Comparison of ENCODE assay signal across 1 cellular context in genomic region chr16:30032083-30032819, GRCh38.
TF ChIP-seq lines count a peak whose summit lies in the region.

No MANE protein-coding gene starts in this region.

TF ChIP-seq in HepG2, 621 proteins besides CTCF, POLR2A, EP300 and RAD21 (continued from another document and continues in another):
- TF ChIP-seq GMEB1 (CRISPR knock-in tag; IDR thresholded peaks at IDR 0.05; ENCODE audit: borderline replicate concordance), result peak; percentile 18; the same call in 1 of the 2 replicates
- no peak for TF ChIP-seq NFE2L2 (IDR thresholded peaks at IDR 0.05; ENCODE audit: low read length)
- peak; percentile 38; the same call in 1 of the 2 replicates for TF ChIP-seq DMAP1 (CRISPR knock-in tag; IDR thresholded peaks at IDR 0.05)
- peak; percentile 69 for TF ChIP-seq HNF4A (CRISPR knock-in tag; IDR thresholded peaks at IDR 0.05)
- peak; percentile 57; the same call in 1 of the 2 replicates for TF ChIP-seq ZNF331 (CRISPR knock-in tag; IDR thresholded peaks at IDR 0.05)
- TF ChIP-seq ZNF556 (CRISPR knock-in tag; IDR thresholded peaks at IDR 0.05; ENCODE audit: borderline replicate concordance), result no peak
- 0 out of 2 replicates have a peak, but pooled peaks have one; percentile 33 for TF ChIP-seq ZBTB34 (CRISPR knock-in tag; IDR thresholded peaks at IDR 0.05)
- TF ChIP-seq ZNF772 (CRISPR knock-in tag; IDR thresholded peaks at IDR 0.05), result no peak
- no peak for TF ChIP-seq ZNF577 (CRISPR knock-in tag; IDR thresholded peaks at IDR 0.05; ENCODE audit: borderline replicate concordance, low read depth)
- TF ChIP-seq SKI (IDR thresholded peaks at IDR 0.05; ENCODE audit: partially characterized antibody), result peak; percentile 10
- no peak for TF ChIP-seq ATM (IDR thresholded peaks at IDR 0.05; ENCODE audit: borderline replicate concordance)
- peak; percentile 68; the same call in 1 of the 2 replicates for TF ChIP-seq ZNF124 (CRISPR knock-in tag; IDR thresholded peaks at IDR 0.05)
- TF ChIP-seq RBM39 (IDR thresholded peaks at IDR 0.05; ENCODE audit: low read depth, low read length, poor library complexity, severe bottlenecking), result no peak
- TF ChIP-seq ATF7-NPFF (CRISPR knock-in tag; IDR thresholded peaks at IDR 0.05; ENCODE audit: low read depth), result 0 out of 2 replicates have a peak, but pooled peaks have one; percentile 32
- no peak for TF ChIP-seq LCORL (IDR thresholded peaks at IDR 0.05)
- 0 out of 2 replicates have a peak, but pooled peaks have one; percentile 28 for TF ChIP-seq LCORL (CRISPR knock-in tag; IDR thresholded peaks at IDR 0.05)
- peak; percentile 44; the same call in 1 of the 2 replicates for TF ChIP-seq ZBTB7B (CRISPR knock-in tag; IDR thresholded peaks at IDR 0.05)
- TF ChIP-seq, protein P1, sequence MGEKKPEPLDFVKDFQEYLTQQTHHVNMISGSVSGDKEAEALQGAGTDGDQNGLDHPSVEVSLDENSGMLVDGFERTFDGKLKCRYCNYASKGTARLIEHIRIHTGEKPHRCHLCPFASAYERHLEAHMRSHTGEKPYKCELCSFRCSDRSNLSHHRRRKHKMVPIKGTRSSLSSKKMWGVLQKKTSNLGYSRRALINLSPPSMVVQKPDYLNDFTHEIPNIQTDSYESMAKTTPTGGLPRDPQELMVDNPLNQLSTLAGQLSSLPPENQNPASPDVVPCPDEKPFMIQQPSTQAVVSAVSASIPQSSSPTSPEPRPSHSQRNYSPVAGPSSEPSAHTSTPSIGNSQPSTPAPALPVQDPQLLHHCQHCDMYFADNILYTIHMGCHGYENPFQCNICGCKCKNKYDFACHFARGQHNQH (CRISPR knock-in tag; IDR thresholded peaks at IDR 0.05), result 0 out of 2 replicates have a peak, but pooled peaks have one; percentile 53
- TF ChIP-seq, protein P2, sequence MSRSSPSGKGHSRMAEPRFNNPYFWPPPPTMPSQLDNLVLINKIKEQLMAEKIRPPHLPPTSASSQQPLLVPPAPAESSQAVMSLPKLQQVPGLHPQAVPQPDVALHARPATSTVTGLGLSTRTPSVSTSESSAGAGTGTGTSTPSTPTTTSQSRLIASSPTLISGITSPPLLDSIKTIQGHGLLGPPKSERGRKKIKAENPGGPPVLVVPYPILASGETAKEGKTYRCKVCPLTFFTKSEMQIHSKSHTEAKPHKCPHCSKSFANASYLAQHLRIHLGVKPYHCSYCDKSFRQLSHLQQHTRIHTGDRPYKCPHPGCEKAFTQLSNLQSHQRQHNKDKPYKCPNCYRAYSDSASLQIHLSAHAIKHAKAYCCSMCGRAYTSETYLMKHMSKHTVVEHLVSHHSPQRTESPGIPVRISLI (CRISPR knock-in tag; IDR thresholded peaks at IDR 0.05; ENCODE audit: borderline replicate concordance), result peak; percentile 31; the same call in 1 of the 2 replicates
- TF ChIP-seq ZMAT3 (CRISPR knock-in tag; conservative IDR thresholded peaks at IDR 0.05), result no peak
- TF ChIP-seq ZNF138 (CRISPR knock-in tag; IDR thresholded peaks at IDR 0.05; ENCODE audit: low read depth), result no peak
- TF ChIP-seq, protein P3, sequence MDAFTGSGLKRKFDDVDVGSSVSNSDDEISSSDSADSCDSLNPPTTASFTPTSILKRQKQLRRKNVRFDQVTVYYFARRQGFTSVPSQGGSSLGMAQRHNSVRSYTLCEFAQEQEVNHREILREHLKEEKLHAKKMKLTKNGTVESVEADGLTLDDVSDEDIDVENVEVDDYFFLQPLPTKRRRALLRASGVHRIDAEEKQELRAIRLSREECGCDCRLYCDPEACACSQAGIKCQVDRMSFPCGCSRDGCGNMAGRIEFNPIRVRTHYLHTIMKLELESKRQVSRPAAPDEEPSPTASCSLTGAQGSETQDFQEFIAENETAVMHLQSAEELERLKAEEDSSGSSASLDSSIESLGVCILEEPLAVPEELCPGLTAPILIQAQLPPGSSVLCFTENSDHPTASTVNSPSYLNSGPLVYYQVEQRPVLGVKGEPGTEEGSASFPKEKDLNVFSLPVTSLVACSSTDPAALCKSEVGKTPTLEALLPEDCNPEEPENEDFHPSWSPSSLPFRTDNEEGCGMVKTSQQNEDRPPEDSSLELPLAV (CRISPR knock-in tag; conservative IDR thresholded peaks at IDR 0.05; ENCODE audit: low read depth), result no peak
- peak; percentile 48; the same call in 1 of the 2 replicates for TF ChIP-seq KDM3A (CRISPR knock-in tag; IDR thresholded peaks at IDR 0.05; ENCODE audit: low read depth)
- TF ChIP-seq, protein P4, sequence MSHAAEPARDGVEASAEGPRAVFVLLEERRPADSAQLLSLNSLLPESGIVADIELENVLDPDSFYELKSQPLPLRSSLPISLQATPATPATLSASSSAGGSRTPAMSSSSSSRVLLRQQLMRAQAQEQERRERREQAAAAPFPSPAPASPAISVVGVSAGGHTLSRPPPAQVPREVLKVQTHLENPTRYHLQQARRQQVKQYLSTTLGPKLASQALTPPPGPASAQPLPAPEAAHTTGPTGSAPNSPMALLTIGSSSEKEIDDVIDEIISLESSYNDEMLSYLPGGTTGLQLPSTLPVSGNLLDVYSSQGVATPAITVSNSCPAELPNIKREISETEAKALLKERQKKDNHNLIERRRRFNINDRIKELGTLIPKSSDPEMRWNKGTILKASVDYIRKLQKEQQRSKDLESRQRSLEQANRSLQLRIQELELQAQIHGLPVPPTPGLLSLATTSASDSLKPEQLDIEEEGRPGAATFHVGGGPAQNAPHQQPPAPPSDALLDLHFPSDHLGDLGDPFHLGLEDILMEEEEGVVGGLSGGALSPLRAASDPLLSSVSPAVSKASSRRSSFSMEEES (CRISPR knock-in tag; IDR thresholded peaks at IDR 0.05), result 0 out of 2 replicates have a peak, but pooled peaks have one; percentile 45
- peak; percentile 11; the same call in 1 of the 2 replicates for TF ChIP-seq CHD2 (IDR thresholded peaks at IDR 0.05; ENCODE audit: low read depth, low read length)
- no peak; the same call in 1 of the 2 replicates for TF ChIP-seq NFKB2 (CRISPR knock-in tag; IDR thresholded peaks at IDR 0.05; ENCODE audit: borderline replicate concordance)
- peak; percentile 60; the same call in 1 of the 2 replicates for TF ChIP-seq KDM2A (CRISPR knock-in tag; IDR thresholded peaks at IDR 0.05; ENCODE audit: borderline replicate concordance, low read depth)
- 0 out of 2 replicates have a peak, but pooled peaks have one; percentile 32 for TF ChIP-seq ATF2 (CRISPR knock-in tag; IDR thresholded peaks at IDR 0.05)
- TF ChIP-seq ZNF749 (CRISPR knock-in tag; IDR thresholded peaks at IDR 0.05; ENCODE audit: borderline replicate concordance), result no peak
- peak; percentile 57; the same call in 1 of the 2 replicates for TF ChIP-seq ZNF691 (CRISPR knock-in tag; IDR thresholded peaks at IDR 0.05; ENCODE audit: borderline replicate concordance, low read depth)
- TF ChIP-seq NFYC (CRISPR knock-in tag; IDR thresholded peaks at IDR 0.05), result no peak
- TF ChIP-seq MED13 (CRISPR knock-in tag; IDR thresholded peaks at IDR 0.05), result no peak
- TF ChIP-seq DRAP1 (CRISPR knock-in tag; IDR thresholded peaks at IDR 0.05), result peak; percentile 34; the same call in 1 of the 2 replicates
- TF ChIP-seq RCOR2 (CRISPR knock-in tag; IDR thresholded peaks at IDR 0.05), result peak; percentile 57; the same call in 1 of the 2 replicates
- peak; percentile 16; the same call in 1 of the 2 replicates for TF ChIP-seq NCOA2 (CRISPR knock-in tag; IDR thresholded peaks at IDR 0.05)
- no peak for TF ChIP-seq ZNF768 (CRISPR knock-in tag; IDR thresholded peaks at IDR 0.05)
- no peak for TF ChIP-seq NONO (IDR thresholded peaks at IDR 0.05)
- TF ChIP-seq NONO (CRISPR knock-in tag; conservative IDR thresholded peaks at IDR 0.05), result 0 out of 2 replicates have a peak, but pooled peaks have one; percentile 25
- TF ChIP-seq ZFP90 (CRISPR knock-in tag; IDR thresholded peaks at IDR 0.05; ENCODE audit: borderline replicate concordance), result no peak
- no peak for TF ChIP-seq ZNF629 (CRISPR knock-in tag; conservative IDR thresholded peaks at IDR 0.05)
- TF ChIP-seq, protein P5, sequence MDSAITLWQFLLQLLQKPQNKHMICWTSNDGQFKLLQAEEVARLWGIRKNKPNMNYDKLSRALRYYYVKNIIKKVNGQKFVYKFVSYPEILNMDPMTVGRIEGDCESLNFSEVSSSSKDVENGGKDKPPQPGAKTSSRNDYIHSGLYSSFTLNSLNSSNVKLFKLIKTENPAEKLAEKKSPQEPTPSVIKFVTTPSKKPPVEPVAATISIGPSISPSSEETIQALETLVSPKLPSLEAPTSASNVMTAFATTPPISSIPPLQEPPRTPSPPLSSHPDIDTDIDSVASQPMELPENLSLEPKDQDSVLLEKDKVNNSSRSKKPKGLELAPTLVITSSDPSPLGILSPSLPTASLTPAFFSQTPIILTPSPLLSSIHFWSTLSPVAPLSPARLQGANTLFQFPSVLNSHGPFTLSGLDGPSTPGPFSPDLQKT (CRISPR knock-in tag; IDR thresholded peaks at IDR 0.05; ENCODE audit: borderline replicate concordance), result no peak
- TF ChIP-seq ZFX (CRISPR knock-in tag; IDR thresholded peaks at IDR 0.05; ENCODE audit: low read depth), result 0 out of 2 replicates have a peak, but pooled peaks have one; percentile 30
- TF ChIP-seq PRPF4 (IDR thresholded peaks at IDR 0.05; ENCODE audit: low read depth, low read length, poor library complexity, severe bottlenecking), result no peak
- TF ChIP-seq SMAD3 (CRISPR knock-in tag; IDR thresholded peaks at IDR 0.05), result peak; percentile 57; the same call in 1 of the 2 replicates
- 0 out of 2 replicates have a peak, but pooled peaks have one; percentile 57 for TF ChIP-seq HNF4G (IDR thresholded peaks at IDR 0.05; ENCODE audit: borderline replicate concordance, low read depth, low read length)
- TF ChIP-seq HNF4G (CRISPR knock-in tag; IDR thresholded peaks at IDR 0.05; ENCODE audit: borderline replicate concordance, low read depth), result no peak
- 0 out of 2 replicates have a peak, but pooled peaks have one; percentile 35 for TF ChIP-seq SMYD3 (CRISPR knock-in tag; IDR thresholded peaks at IDR 0.05)
- TF ChIP-seq, protein P6, sequence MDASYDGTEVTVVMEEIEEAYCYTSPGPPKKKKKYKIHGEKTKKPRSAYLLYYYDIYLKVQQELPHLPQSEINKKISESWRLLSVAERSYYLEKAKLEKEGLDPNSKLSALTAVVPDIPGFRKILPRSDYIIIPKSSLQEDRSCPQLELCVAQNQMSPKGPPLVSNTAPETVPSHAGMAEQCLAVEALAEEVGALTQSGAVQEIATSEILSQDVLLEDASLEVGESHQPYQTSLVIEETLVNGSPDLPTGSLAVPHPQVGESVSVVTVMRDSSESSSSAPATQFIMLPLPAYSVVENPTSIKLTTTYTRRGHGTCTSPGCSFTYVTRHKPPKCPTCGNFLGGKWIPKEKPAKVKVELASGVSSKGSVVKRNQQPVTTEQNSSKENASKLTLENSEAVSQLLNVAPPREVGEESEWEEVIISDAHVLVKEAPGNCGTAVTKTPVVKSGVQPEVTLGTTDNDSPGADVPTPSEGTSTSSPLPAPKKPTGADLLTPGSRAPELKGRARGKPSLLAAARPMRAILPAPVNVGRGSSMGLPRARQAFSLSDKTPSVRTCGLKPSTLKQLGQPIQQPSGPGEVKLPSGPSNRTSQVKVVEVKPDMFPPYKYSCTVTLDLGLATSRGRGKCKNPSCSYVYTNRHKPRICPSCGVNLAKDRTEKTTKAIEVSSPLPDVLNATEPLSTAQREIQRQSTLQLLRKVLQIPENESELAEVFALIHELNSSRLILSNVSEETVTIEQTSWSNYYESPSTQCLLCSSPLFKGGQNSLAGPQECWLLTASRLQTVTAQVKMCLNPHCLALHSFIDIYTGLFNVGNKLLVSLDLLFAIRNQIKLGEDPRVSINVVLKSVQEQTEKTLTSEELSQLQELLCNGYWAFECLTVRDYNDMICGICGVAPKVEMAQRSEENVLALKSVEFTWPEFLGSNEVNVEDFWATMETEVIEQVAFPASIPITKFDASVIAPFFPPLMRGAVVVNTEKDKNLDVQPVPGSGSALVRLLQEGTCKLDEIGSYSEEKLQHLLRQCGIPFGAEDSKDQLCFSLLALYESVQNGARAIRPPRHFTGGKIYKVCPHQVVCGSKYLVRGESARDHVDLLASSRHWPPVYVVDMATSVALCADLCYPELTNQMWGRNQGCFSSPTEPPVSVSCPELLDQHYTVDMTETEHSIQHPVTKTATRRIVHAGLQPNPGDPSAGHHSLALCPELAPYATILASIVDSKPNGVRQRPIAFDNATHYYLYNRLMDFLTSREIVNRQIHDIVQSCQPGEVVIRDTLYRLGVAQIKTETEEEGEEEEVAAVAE (CRISPR knock-in tag; IDR thresholded peaks at IDR 0.05; ENCODE audit: borderline replicate concordance), result peak; percentile 59; the same call in 1 of the 2 replicates
